In the genomic region with DNA sequence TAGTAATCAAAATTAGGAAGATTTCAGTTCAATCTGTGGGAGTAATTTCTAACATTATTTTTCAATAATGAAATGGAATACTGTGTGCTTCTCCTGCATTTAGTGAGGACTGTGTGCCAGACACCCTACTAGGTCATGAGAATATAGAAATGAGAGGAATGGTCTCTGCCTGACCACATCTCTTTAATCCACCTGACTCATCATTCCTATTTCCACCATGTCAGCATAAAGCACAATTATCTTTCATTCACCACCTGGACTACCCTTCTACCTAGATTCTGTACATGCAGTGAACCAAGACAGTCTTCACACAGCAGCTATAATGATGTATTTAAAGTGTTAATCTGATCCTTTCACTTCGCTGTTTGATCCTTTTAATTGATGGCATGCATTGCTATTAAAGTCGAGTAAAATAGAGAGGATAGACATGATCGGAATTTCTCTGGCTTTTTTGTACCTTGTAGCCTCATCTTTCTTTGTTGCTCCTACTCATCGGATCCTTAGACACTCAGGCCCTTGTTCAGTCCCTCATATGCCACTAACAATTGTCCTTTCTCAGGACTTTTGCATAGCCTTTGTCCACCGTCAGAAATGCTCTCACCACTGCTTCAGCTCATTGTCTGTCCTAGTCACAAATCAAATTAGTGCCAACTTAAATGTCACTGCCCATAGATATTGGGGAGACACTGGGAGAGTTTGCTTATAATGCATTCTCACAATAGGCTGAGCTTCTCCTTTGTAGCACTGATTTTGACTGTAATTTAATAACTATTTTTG, we compare ENCODE assay signal across 1 cellular context.
TF ChIP-seq lines count a peak whose summit lies in the region.

No MANE protein-coding gene starts in this region.

TF ChIP-seq in HepG2, 621 proteins besides CTCF, POLR2A, EP300 and RAD21 (continued from another document):
- TF ChIP-seq, protein P1, sequence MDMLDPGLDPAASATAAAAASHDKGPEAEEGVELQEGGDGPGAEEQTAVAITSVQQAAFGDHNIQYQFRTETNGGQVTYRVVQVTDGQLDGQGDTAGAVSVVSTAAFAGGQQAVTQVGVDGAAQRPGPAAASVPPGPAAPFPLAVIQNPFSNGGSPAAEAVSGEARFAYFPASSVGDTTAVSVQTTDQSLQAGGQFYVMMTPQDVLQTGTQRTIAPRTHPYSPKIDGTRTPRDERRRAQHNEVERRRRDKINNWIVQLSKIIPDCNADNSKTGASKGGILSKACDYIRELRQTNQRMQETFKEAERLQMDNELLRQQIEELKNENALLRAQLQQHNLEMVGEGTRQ (IDR thresholded peaks at IDR 0.05; ENCODE audit: low read depth, low read length): no peak
- TF ChIP-seq, protein P1 (CRISPR knock-in tag; IDR thresholded peaks at IDR 0.05; ENCODE audit: borderline replicate concordance): no peak
- TF ChIP-seq SMYD3 (CRISPR knock-in tag; IDR thresholded peaks at IDR 0.05) (no peak), MAFK (conservative IDR thresholded peaks at IDR 0.05 in 1 of 2, IDR thresholded peaks at IDR 0.05 in 1 of 2; ENCODE audit: low read length in 2 of 2) (peak; percentile 67 to 80), ZSCAN20 (CRISPR knock-in tag; IDR thresholded peaks at IDR 0.05; ENCODE audit: borderline replicate concordance) (no peak), ZNF792 (CRISPR knock-in tag; IDR thresholded peaks at IDR 0.05) (no peak), CEBPB (IDR thresholded peaks at IDR 0.05; ENCODE audit: borderline replicate concordance, low read depth, low read length) (no peak), SAFB2 (CRISPR knock-in tag; IDR thresholded peaks at IDR 0.05; ENCODE audit: borderline replicate concordance, low read depth) (no peak), ZNF816 (CRISPR knock-in tag; IDR thresholded peaks at IDR 0.05; ENCODE audit: borderline replicate concordance) (no peak)
- TF ChIP-seq, protein P2, sequence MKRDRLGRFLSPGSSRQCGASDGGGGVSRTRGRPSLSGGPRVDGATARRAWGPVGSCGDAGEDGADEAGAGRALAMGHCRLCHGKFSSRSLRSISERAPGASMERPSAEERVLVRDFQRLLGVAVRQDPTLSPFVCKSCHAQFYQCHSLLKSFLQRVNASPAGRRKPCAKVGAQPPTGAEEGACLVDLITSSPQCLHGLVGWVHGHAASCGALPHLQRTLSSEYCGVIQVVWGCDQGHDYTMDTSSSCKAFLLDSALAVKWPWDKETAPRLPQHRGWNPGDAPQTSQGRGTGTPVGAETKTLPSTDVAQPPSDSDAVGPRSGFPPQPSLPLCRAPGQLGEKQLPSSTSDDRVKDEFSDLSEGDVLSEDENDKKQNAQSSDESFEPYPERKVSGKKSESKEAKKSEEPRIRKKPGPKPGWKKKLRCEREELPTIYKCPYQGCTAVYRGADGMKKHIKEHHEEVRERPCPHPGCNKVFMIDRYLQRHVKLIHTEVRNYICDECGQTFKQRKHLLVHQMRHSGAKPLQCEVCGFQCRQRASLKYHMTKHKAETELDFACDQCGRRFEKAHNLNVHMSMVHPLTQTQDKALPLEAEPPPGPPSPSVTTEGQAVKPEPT (CRISPR knock-in tag; IDR thresholded peaks at IDR 0.05; ENCODE audit: low read depth): no peak
- TF ChIP-seq, protein P3, sequence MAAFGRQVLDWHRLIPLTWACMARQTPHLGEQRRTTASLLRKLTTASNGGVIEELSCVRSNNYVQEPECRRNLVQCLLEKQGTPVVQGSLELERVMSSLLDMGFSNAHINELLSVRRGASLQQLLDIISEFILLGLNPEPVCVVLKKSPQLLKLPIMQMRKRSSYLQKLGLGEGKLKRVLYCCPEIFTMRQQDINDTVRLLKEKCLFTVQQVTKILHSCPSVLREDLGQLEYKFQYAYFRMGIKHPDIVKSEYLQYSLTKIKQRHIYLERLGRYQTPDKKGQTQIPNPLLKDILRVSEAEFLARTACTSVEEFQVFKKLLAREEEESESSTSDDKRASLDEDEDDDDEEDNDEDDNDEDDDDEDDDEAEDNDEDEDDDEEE (CRISPR knock-in tag; IDR thresholded peaks at IDR 0.05): no peak
